Comparison of ENCODE assay signal across 17 cellular contexts in the genomic region with DNA sequence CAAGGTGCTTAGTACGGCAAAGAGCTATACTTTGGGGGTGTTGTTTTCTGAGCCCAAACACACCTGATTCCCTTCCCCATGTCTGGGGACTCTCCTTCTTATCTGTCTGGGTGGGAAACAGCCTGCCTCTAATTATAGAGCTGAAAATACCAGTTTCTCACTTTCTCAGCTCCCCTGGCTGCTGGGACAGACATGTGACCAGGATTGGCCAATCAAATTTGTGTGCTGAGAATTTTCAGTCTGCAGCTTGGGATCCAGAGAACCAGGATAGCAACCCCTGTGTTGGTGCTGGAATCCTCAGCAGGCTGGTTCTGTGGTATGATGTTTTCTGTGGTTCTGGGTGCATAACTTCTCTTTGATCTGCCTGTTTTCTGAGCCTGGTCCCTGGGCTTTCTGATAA. TPM values are rescaled to one million over a fixed set of nuclear protein-coding genes. Genes with fewer than 3 reads are reported as not detected.
DNase-seq lines count a peak whose midpoint lies in the region; ATAC-seq, FAIRE-seq and TF ChIP-seq lines count a peak whose summit lies in the region.
"Had no signal": no experiment of that assay in that cellular context is flagged by ENCODE, and none has a peak within 500 bp of the region (broad histone marks: within the 10 kb centered on the region; RNA-seq: fewer than 3 reads in every experiment).

No MANE protein-coding gene starts in this region.

- no TSS peak for BruUV-seq in endothelial cell of umbilical vein (replicated peaks; lab: Mats Ljungman, UMichigan)

- H3K4ac ChIP-seq in trophoblast cell (ENCODE audit: low read depth, low read length), result no peak overlapping the region

- H3K36me3 ChIP-seq in endothelial cell of umbilical vein (ENCODE audit: control insufficient read depth in 2 of 2, extremely low read depth in 1 of 2, insufficient read depth in 2 of 2, low read length in 2 of 2), result no peaks in the 10 kb centered on the region
- H3K36me3 ChIP-seq in trophoblast cell (ENCODE audit: control insufficient read depth in 1 of 2, insufficient read depth in 2 of 2, low read length in 2 of 2), result no peaks in the 10 kb centered on the region
- H3K36me3 ChIP-seq in upper lobe of right lung, result no peaks in the 10 kb centered on the region
- H3K36me3 ChIP-seq: colonic mucosa had no signal

- no peak overlapping the region for H2BK12ac ChIP-seq in trophoblast cell (ENCODE audit: low read length)

- CTCF ChIA-PET in endothelial cell of umbilical vein (lab: Charles Lee), result interaction anchor here (1.5 to 2.2 kb wide), 3 partner anchors 10 to 297 kb away, joined by 6 to 20 read pairs (median 11); no protein-coding TSS in a partner anchor

- H3K27me3 ChIP-seq in endothelial cell of umbilical vein (ENCODE audit: control insufficient read depth in 2 of 2, insufficient read depth in 2 of 2, low read length in 2 of 2) (peaks cover 20 to 29% of the 10 kb centered on the region in 2 experiments), trophoblast cell (ENCODE audit: insufficient read depth, low read length) (no peaks in the 10 kb centered on the region), upper lobe of right lung (peaks cover 26% of the 10 kb centered on the region)
- H3K27me3 ChIP-seq: colonic mucosa had no signal

- H3K9ac ChIP-seq in endothelial cell of umbilical vein (replicated peaks; ENCODE audit: extremely low read depth, insufficient read depth, low read length) (no peak overlapping the region), trophoblast cell (ENCODE audit: low read length) (no peak overlapping the region)

- no peak overlapping the region for H3K18ac ChIP-seq in trophoblast cell (ENCODE audit: low read length)

- no peak for FAIRE-seq in endothelial cell of umbilical vein (lab: Jason Lieb, UNC)
- FAIRE-seq: A549 had no signal

- no peak overlapping the region for H4K8ac ChIP-seq in trophoblast cell (ENCODE audit: low read depth, low read length)

- H3K27ac ChIP-seq in endothelial cell of umbilical vein (ENCODE audit: insufficient read depth, low read depth, low read length) (no peak overlapping the region), trophoblast cell (ENCODE audit: low read depth, low read length) (no peak overlapping the region), upper lobe of right lung (no peak overlapping the region)
- H3K27ac ChIP-seq: A549, colonic mucosa had no signal

- no peak overlapping the region for H2BK120ac ChIP-seq in trophoblast cell (ENCODE audit: insufficient read depth, low read length, poor library complexity)

- H3K9me3 ChIP-seq in endothelial cell of umbilical vein (replicated peaks; ENCODE audit: control insufficient read depth, insufficient read depth, low read length) (no peaks in the 10 kb centered on the region), trophoblast cell (ENCODE audit: insufficient read depth, low read depth, low read length) (no peaks in the 10 kb centered on the region), upper lobe of right lung (no peaks in the 10 kb centered on the region)
- H3K9me3 ChIP-seq: A549, colonic mucosa had no signal

- H3K23ac ChIP-seq in trophoblast cell (ENCODE audit: low read length), result no peak overlapping the region

- TF ChIP-seq CTCF in endothelial cell of umbilical vein (IDR thresholded peaks at IDR 0.05; ENCODE audit: extremely low read depth in 1 of 2, insufficient read depth in 1 of 2, low read depth in 1 of 2, low read length in 2 of 2) (no peak), upper lobe of right lung (IDR thresholded peaks at IDR 0.05) (no peak)

- no peaks in the 10 kb centered on the region for H4K20me1 ChIP-seq in endothelial cell of umbilical vein (replicated peaks; ENCODE audit: control insufficient read depth, extremely low read depth, insufficient read depth, low read length)

- H3K79me2 ChIP-seq in endothelial cell of umbilical vein (ENCODE audit: control insufficient read depth, insufficient read depth, low read length), result no peaks in the 10 kb centered on the region
- H3K79me2 ChIP-seq in trophoblast cell (ENCODE audit: control insufficient read depth, insufficient read depth, low read length, poor library complexity), result no peaks in the 10 kb centered on the region

- ATAC-seq in HG03457 (IDR thresholded peaks at IDR 0.05; ENCODE audit: unreplicated experiment) (no peak), upper lobe of right lung (no peak)
- ATAC-seq: A549; CD8-positive, alpha-beta T cell had no signal

- no peaks in the 10 kb centered on the region for H3K9me1 ChIP-seq in endothelial cell of umbilical vein (replicated peaks; ENCODE audit: control insufficient read depth, extremely low read depth, insufficient read depth, low read length)

- H4K12ac ChIP-seq in trophoblast cell (ENCODE audit: low read depth, low read length), result no peak overlapping the region

- no peak overlapping the region for H2AK5ac ChIP-seq in trophoblast cell (ENCODE audit: low read length)

- no CpG with 5 or more reads among the region's 1 CpG for WGBS in trophoblast cell (ENCODE audit: extremely low coverage, insufficient coverage, insufficient read length)

- no peak for TF ChIP-seq POLR2A in endothelial cell of umbilical vein (IDR thresholded peaks at IDR 0.05; ENCODE audit: low read depth, low read length)

- no peaks in the 10 kb centered on the region for H3K79me1 ChIP-seq in trophoblast cell (ENCODE audit: low read length)

- POLR2A ChIA-PET in endothelial cell of umbilical vein (lab: Charles Lee), result no interaction called here

- H2AFZ ChIP-seq in endothelial cell of umbilical vein (ENCODE audit: low read depth, low read length), result no peak overlapping the region
- H2AFZ ChIP-seq in trophoblast cell (ENCODE audit: insufficient read depth, low read length, poor library complexity), result no peak overlapping the region

- no peak overlapping the region for H3K14ac ChIP-seq in trophoblast cell (ENCODE audit: low read length)

- peak; percentile 2 for DNase-seq in NCI-H82 (lab: John Stamatoyannopoulos, UW)
- no peak for DNase-seq in NCI-H82 treated with DMSO at 0.1 percent for 48 hours (lab: John Stamatoyannopoulos, UW; ENCODE audit: unreplicated experiment)
- DNase-seq in RPMI7951 (ENCODE audit: low read depth), result peak; percentile 7
- DNase-seq in endothelial cell of umbilical vein (ENCODE audit: low read depth, low spot score), result no peak
- no peak for DNase-seq in trophoblast cell
- DNase-seq in NK-92 treated with Interleukin-12 subunit alpha and Interleukin-12 subunit beta, amount 100 ng/mL, for 24 hours (lab: John Stamatoyannopoulos, UW), result no peak
- DNase-seq in upper lobe of right lung, result no peak
- DNase-seq: activated CD4-positive, alpha-beta T cell treated with anti-CD3 and anti-CD28 coated beads, Interleukin-2, amount 50 U/mL, for 4 hours; activated T-cell treated with anti-CD3 and anti-CD28 coated beads, Interleukin-2, amount 50 U/mL, for 48 hours; colonic mucosa; left colon had no signal

- H4K91ac ChIP-seq in trophoblast cell (ENCODE audit: low read depth, low read length), result no peak overlapping the region

- H3K4me2 ChIP-seq in endothelial cell of umbilical vein (ENCODE audit: insufficient read depth, low read length) (no peak overlapping the region), trophoblast cell (ENCODE audit: low read length) (peak overlapping the region; percentile 60)
- H3K4me2 ChIP-seq: A549 had no signal

- no peak overlapping the region for H3K4me3 ChIP-seq in endothelial cell of umbilical vein (replicated peaks in 1 of 3; ENCODE audit: insufficient read depth in 1 of 3, low read depth in 1 of 3, low read length in 3 of 3)
- H3K4me3 ChIP-seq in trophoblast cell (ENCODE audit: low read depth, low read length), result no peak overlapping the region
- H3K4me3 ChIP-seq in upper lobe of right lung, result no peak overlapping the region
- H3K4me3 ChIP-seq: A549, colonic mucosa had no signal

- H2BK5ac ChIP-seq in trophoblast cell (ENCODE audit: low read depth, low read length, poor library complexity), result no peak overlapping the region

- dilution Hi-C loops in endothelial cell of umbilical vein (cut with MboI; ENCODE audit: extremely low pct_ligation_motif_present, low sequenced_read_pairs), result no loop called here

- intact Hi-C loops in endothelial cell of umbilical vein (cut with micrococcal nuclease) (no loop called here), upper lobe of right lung (cut with DNase I) (no loop called here)

- H3K4me1 ChIP-seq in endothelial cell of umbilical vein (ENCODE audit: control insufficient read depth, extremely low read depth, insufficient read depth, low read length), result no peaks in the 10 kb centered on the region
- peaks cover 0 to 2% of the 10 kb centered on the region in 2 experiments for H3K4me1 ChIP-seq in trophoblast cell (ENCODE audit: control insufficient read depth in 1 of 2, insufficient read depth in 2 of 2, low read length in 2 of 2)
- H3K4me1 ChIP-seq in upper lobe of right lung, result peaks cover 4% of the 10 kb centered on the region
- H3K4me1 ChIP-seq: A549, colonic mucosa had no signal

TF ChIP-seq in endothelial cell of umbilical vein, 7 proteins besides CTCF, POLR2A, EP300 and RAD21:
- no peak for TF ChIP-seq JUN (IDR thresholded peaks at IDR 0.05; ENCODE audit: borderline replicate concordance, insufficient read depth, insufficient read length, low read depth)
- peak; percentile 32 for TF ChIP-seq EZH2 (IDR thresholded peaks at IDR 0.05; ENCODE audit: borderline replicate concordance, low read depth, low read length, severe bottlenecking)
- no peak for TF ChIP-seq GATA2 (IDR thresholded peaks at IDR 0.05; ENCODE audit: insufficient read depth, insufficient read length, low read depth, low read length)

RNA-seq across cellular contexts. Expression of a gene that starts 19.5 kb away (rescaled TPM):
- not detected in 2 replicates for total RNA-seq in RPMI7951 (2014; rRNA removed; shearing (Covaris generic))
- total RNA-seq in endothelial cell of umbilical vein (not detected in 2 replicates), upper lobe of right lung (not detected)
- polyA plus RNA-seq in endothelial cell of umbilical vein, result not detected in 2 replicates
- not detected in 2 replicates for polyA plus RNA-seq in endothelial cell of umbilical vein (2011; cell fraction: cytosol; rRNA removed)
- polyA plus RNA-seq in endothelial cell of umbilical vein (2011; cell fraction: nucleus; rRNA removed), result not detected in 2 replicates
- polyA plus RNA-seq in endothelial cell of umbilical vein (2012), result not detected in 2 replicates
- not detected in 2 replicates for polyA minus RNA-seq in endothelial cell of umbilical vein
- not detected for polyA minus RNA-seq in endothelial cell of umbilical vein (2011; cell fraction: cytosol; rRNA and poly(A)+ RNA removed)
- not detected in 2 replicates for polyA minus RNA-seq in endothelial cell of umbilical vein (2011; cell fraction: nucleus; rRNA and poly(A)+ RNA removed)
- polyA plus RNA-seq in trophoblast cell (2013), result not detected in 2 replicates
- total RNA-seq: CD8-positive, alpha-beta T cell; colonic mucosa; left colon; pulmonary artery endothelial cell; temporal lobe had no signal
- polyA plus RNA-seq: A549, esophagus had no signal

Comparison
In these comparisons a context has a peak if more than half of its experiments do, and no peak if none do; other contexts are left out.
1. DNase-seq: peak in NCI-H82 (single experiment) and RPMI7951 (single experiment); none in NCI-H82 treated with DMSO at 0.1 percent for 48 hours (single experiment), endothelial cell of umbilical vein (single experiment), trophoblast cell (0 of 2), NK-92 treated with Interleukin-12 subunit alpha and Interleukin-12 subunit beta, amount 100 ng/mL, for 24 hours (single experiment) and upper lobe of right lung (single experiment).